In genomic region chr1:158809862-158810261, GRCh38 we compare ENCODE assay signal across 26 cellular contexts. TPM values are rescaled to one million over a fixed set of nuclear protein-coding genes. Genes with fewer than 3 reads are reported as not detected.
A peak's percentile ranks its signal among the peaks of the same experiment; 100 is the strongest.
DNase-seq lines count a peak whose midpoint lies in the region; TF ChIP-seq lines count a peak whose summit lies in the region.
"Had no signal": no experiment of that assay in that cellular context is flagged by ENCODE, and none has a peak within 500 bp of the region (broad histone marks: within the 10 kb centered on the region; RNA-seq: fewer than 3 reads in every experiment).

No MANE protein-coding gene starts in this region.

- H3K4me1 Mint-ChIP-seq in activated CD4-positive, alpha-beta memory T cell treated with anti-CD3 and anti-CD28 coated beads for 36 hours (ENCODE audit: low read depth), result no peaks in the 10 kb centered on the region
- H3K4me1 Mint-ChIP-seq: activated CD4-positive, alpha-beta memory T cell treated with anti-CD3 and anti-CD28 coated beads, Interleukin-2, amount 10 ng/mL, durations not matched to agents 7 days and 5 days; stimulated activated effector memory CD8-positive, alpha-beta T cell treated with anti-CD3 and anti-CD28 coated beads, Interleukin-12 subunit alpha, Interleukin-12 subunit beta, amount 100 ng/mL, for 72 hours had no signal

- no peak for TF ChIP-seq POLR2A in NB4 (IDR thresholded peaks at IDR 0.05; ENCODE audit: extremely low read depth, insufficient read length)

- DNase-seq in GDM1 (lab: John Stamatoyannopoulos, UW), result peak; percentile 24
- DNase-seq in NB4 (ENCODE audit: low read depth), result peak; percentile 86
- peak; percentile 21 for DNase-seq in fibroblast of villous mesenchyme (ENCODE audit: low read depth)
- peak; percentile 34 for DNase-seq in putamen (ENCODE audit: low spot score)
- DNase-seq in activated CD4-positive, alpha-beta memory T cell treated with anti-CD3 and anti-CD28 coated beads for 36 hours, result no peak
- DNase-seq in NCI-H748 (lab: John Stamatoyannopoulos, UW; ENCODE audit: unreplicated experiment), result no peak
- no peak for DNase-seq in DMS114 treated with DMSO at 0.1 percent for 48 hours (lab: John Stamatoyannopoulos, UW; ENCODE audit: unreplicated experiment)
- DNase-seq: activated CD4-positive, alpha-beta memory T cell treated with anti-CD3 and anti-CD28 coated beads, Interleukin-2, amount 10 ng/mL, durations not matched to agents 7 days and 5 days; activated naive CD4-positive, alpha-beta T cell treated with Interleukin-2 at 50 U/mL for 16 hours; anterior cingulate cortex; central memory CD4-positive, alpha-beta T cell; COR-L47; effector CD4-positive, alpha-beta T cell; EL; MM.1S; NCI-H187; NCI-H345; retina; stimulated activated CD4-positive, alpha-beta T cell treated with anti-CD3 and anti-CD28 coated beads, Interleukin-15, amount 100 ng/mL, for 24 hours; testis; WERI-Rb-1 had no signal

- H3K36me3 Mint-ChIP-seq in activated CD4-positive, alpha-beta memory T cell treated with anti-CD3 and anti-CD28 coated beads for 36 hours, result no peaks in the 10 kb centered on the region
- H3K36me3 Mint-ChIP-seq: stimulated activated effector memory CD8-positive, alpha-beta T cell treated with anti-CD3 and anti-CD28 coated beads, Interleukin-12 subunit alpha, Interleukin-12 subunit beta, amount 100 ng/mL, for 72 hours had no signal

- no peak for TF ChIP-seq CTCF in NB4 (IDR thresholded peaks at IDR 0.05; ENCODE audit: low read depth, low read length)
- TF ChIP-seq CTCF in fibroblast of villous mesenchyme (IDR thresholded peaks at IDR 0.05; ENCODE audit: insufficient read depth, low read depth, low read length), result no peak

- H3K27me3 Mint-ChIP-seq in activated CD4-positive, alpha-beta memory T cell treated with anti-CD3 and anti-CD28 coated beads for 36 hours, result no peaks in the 10 kb centered on the region

- H3K27ac Mint-ChIP-seq in activated CD4-positive, alpha-beta memory T cell treated with anti-CD3 and anti-CD28 coated beads for 36 hours, result no peak overlapping the region
- H3K27ac Mint-ChIP-seq: activated CD4-positive, alpha-beta memory T cell treated with anti-CD3 and anti-CD28 coated beads, Interleukin-2, amount 10 ng/mL, durations not matched to agents 7 days and 5 days; stimulated activated effector memory CD8-positive, alpha-beta T cell treated with anti-CD3 and anti-CD28 coated beads, Interleukin-12 subunit alpha, Interleukin-12 subunit beta, amount 100 ng/mL, for 72 hours had no signal

- H3K4me3 Mint-ChIP-seq in activated CD4-positive, alpha-beta memory T cell treated with anti-CD3 and anti-CD28 coated beads for 36 hours, result no peak overlapping the region
- H3K4me3 Mint-ChIP-seq: activated CD4-positive, alpha-beta memory T cell treated with anti-CD3 and anti-CD28 coated beads, Interleukin-2, amount 10 ng/mL, durations not matched to agents 7 days and 5 days; stimulated activated effector memory CD8-positive, alpha-beta T cell treated with anti-CD3 and anti-CD28 coated beads, Interleukin-12 subunit alpha, Interleukin-12 subunit beta, amount 100 ng/mL, for 72 hours had no signal

- H3K4me3 ChIP-seq in NB4 (ENCODE audit: low read depth, low read length), result peak overlapping the region; percentile 49
- H3K4me3 ChIP-seq in fibroblast of villous mesenchyme (ENCODE audit: low read depth, low read length), result no peak overlapping the region
- H3K4me3 ChIP-seq: HAP-1, testis had no signal

- H3K9me3 Mint-ChIP-seq in activated CD4-positive, alpha-beta memory T cell treated with anti-CD3 and anti-CD28 coated beads for 36 hours, result no peaks in the 10 kb centered on the region
- H3K9me3 Mint-ChIP-seq: activated CD4-positive, alpha-beta memory T cell treated with anti-CD3 and anti-CD28 coated beads, Interleukin-2, amount 10 ng/mL, durations not matched to agents 7 days and 5 days; stimulated activated effector memory CD8-positive, alpha-beta T cell treated with anti-CD3 and anti-CD28 coated beads, Interleukin-12 subunit alpha, Interleukin-12 subunit beta, amount 100 ng/mL, for 72 hours had no signal

- intact Hi-C loops in activated CD4-positive, alpha-beta memory T cell treated with anti-CD3 and anti-CD28 coated beads for 36 hours (cut with micrococcal nuclease), result no loop called here

- POLR2A ChIA-PET in activated CD4-positive, alpha-beta memory T cell treated with anti-CD3 and anti-CD28 coated beads for 36 hours (lab: Charles Lee), result no interaction called here

- CTCF ChIA-PET in activated CD4-positive, alpha-beta memory T cell treated with anti-CD3 and anti-CD28 coated beads for 36 hours (lab: Charles Lee), result no interaction called here

RNA-seq across cellular contexts. Expression of gene MNDA, which starts 21.3 kb away (rescaled TPM):
- total RNA-seq in fibroblast of villous mesenchyme, result not detected in 2 replicates
- total RNA-seq in activated CD4-positive, alpha-beta memory T cell treated with anti-CD3 and anti-CD28 coated beads for 36 hours, result not detected
- total RNA-seq: activated CD4-positive, alpha-beta memory T cell treated with anti-CD3 and anti-CD28 coated beads, Interleukin-2, amount 10 ng/mL, durations not matched to agents 7 days and 5 days; glomerular endothelial cell; T-helper 1 cell treated with Interleukin-12 subunit alpha and Interleukin-12 subunit beta and Interleukin-4 antibody, amounts not matched to agents 30 ng/mL and 1 ng/mL, for 36 hours had no signal

RNA-seq across cellular contexts. Expression of gene OR6N2, which starts 28.9 kb away (rescaled TPM):
- not detected in 2 replicates for total RNA-seq in fibroblast of villous mesenchyme
- not detected for total RNA-seq in activated CD4-positive, alpha-beta memory T cell treated with anti-CD3 and anti-CD28 coated beads for 36 hours
- total RNA-seq: activated CD4-positive, alpha-beta memory T cell treated with anti-CD3 and anti-CD28 coated beads, Interleukin-2, amount 10 ng/mL, durations not matched to agents 7 days and 5 days; esophagus mucosa; glomerular endothelial cell; T-helper 1 cell treated with Interleukin-12 subunit alpha and Interleukin-12 subunit beta and Interleukin-4 antibody, amounts not matched to agents 30 ng/mL and 1 ng/mL, for 36 hours; testis had no signal

RNA-seq across cellular contexts. Expression of gene OR6N1, which starts 37.9 kb away (rescaled TPM):
- total RNA-seq in fibroblast of villous mesenchyme, result not detected in 2 replicates
- not detected for total RNA-seq in activated CD4-positive, alpha-beta memory T cell treated with anti-CD3 and anti-CD28 coated beads for 36 hours
- total RNA-seq: activated CD4-positive, alpha-beta memory T cell treated with anti-CD3 and anti-CD28 coated beads, Interleukin-2, amount 10 ng/mL, durations not matched to agents 7 days and 5 days; esophagus mucosa; glomerular endothelial cell; T-helper 1 cell treated with Interleukin-12 subunit alpha and Interleukin-12 subunit beta and Interleukin-4 antibody, amounts not matched to agents 30 ng/mL and 1 ng/mL, for 36 hours had no signal

RNA-seq across cellular contexts. Expression of gene OR6K6, which starts 55.3 kb away (rescaled TPM):
- total RNA-seq in fibroblast of villous mesenchyme, result not detected in 2 replicates
- total RNA-seq in activated CD4-positive, alpha-beta memory T cell treated with anti-CD3 and anti-CD28 coated beads for 36 hours, result not detected
- total RNA-seq: activated CD4-positive, alpha-beta memory T cell treated with anti-CD3 and anti-CD28 coated beads, Interleukin-2, amount 10 ng/mL, durations not matched to agents 7 days and 5 days; esophagus mucosa; glomerular endothelial cell; T-helper 1 cell treated with Interleukin-12 subunit alpha and Interleukin-12 subunit beta and Interleukin-4 antibody, amounts not matched to agents 30 ng/mL and 1 ng/mL, for 36 hours; testis had no signal

Comparison
In these comparisons a context has a peak if more than half of its experiments do, and no peak if none do; other contexts are left out.
1. DNase-seq: peak in GDM1 (single experiment), NB4 (single experiment), fibroblast of villous mesenchyme (single experiment) and putamen (single experiment); none in activated CD4-positive, alpha-beta memory T cell treated with anti-CD3 and anti-CD28 coated beads for 36 hours (single experiment), NCI-H748 (single experiment) and DMS114 treated with DMSO at 0.1 percent for 48 hours (single experiment).